Comparison of ENCODE assay signal across 2 cellular contexts in the genomic region with DNA sequence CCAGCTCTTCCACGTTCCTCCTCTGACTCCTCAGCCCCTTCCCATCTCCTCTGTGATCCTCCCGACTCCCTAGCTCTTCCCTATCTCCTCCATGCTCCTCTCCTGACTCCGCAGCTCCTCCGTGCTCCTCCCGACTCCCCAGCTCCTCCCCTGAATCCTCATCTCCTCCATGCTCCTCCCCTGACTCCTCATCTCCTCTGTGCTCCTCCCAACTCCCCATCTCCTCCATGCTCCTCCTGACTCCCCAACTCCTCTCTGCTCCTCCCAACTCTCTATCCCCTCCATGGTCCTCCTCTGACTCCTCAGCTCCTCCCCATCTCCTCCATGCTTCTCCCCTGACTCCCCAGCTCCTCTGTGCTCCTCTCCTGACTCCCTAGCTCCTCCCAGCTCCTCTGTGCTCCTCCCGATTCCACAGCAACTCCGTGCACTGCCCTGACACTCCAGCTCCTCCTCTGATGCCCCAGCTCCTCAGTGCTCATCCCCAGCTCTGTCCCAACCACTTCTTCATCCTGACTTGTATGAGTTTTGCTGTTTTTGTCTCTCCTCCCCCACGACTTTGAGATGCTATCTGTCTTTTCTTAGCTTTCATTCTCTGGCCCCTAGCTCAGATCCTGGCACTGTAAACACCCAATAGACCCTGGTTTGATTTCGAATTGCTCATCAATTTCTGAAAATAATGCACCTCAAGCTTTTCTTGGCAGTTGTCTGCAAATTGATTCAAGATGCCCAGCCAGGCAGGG.
TF ChIP-seq lines count a peak whose summit lies in the region.

No MANE protein-coding gene starts in this region.

TF ChIP-seq in HEK293, 187 proteins besides CTCF, POLR2A, EP300 and RAD21 (continues in another document):
- TF ChIP-seq ZNF394 (tag by site-specific recombination; IDR thresholded peaks at IDR 0.05; ENCODE audit: borderline replicate concordance) (peak; percentile 50; the same call in 1 of the 2 replicates), OVOL3 (tag by site-specific recombination; IDR thresholded peaks at IDR 0.05) (no peak), ZBTB8A (tag by site-specific recombination; IDR thresholded peaks at IDR 0.05) (no peak), ZNF112 (tag by site-specific recombination; IDR thresholded peaks at IDR 0.05) (no peak), ZNF266 (tag by site-specific recombination; IDR thresholded peaks at IDR 0.05; ENCODE audit: low read depth) (no peak), ZNF701 (tag by site-specific recombination; IDR thresholded peaks at IDR 0.05) (no peak), SP3 (tag by site-specific recombination; IDR thresholded peaks at IDR 0.05) (no peak), ZSCAN23 (tag by site-specific recombination; IDR thresholded peaks at IDR 0.05) (no peak), GLI4 (tag by site-specific recombination; IDR thresholded peaks at IDR 0.05) (no peak), MYNN (tag by site-specific recombination; IDR thresholded peaks at IDR 0.05; ENCODE audit: borderline replicate concordance) (0 out of 2 replicates have a peak, but pooled peaks have one; percentile 24), ZNF133 (tag by site-specific recombination; IDR thresholded peaks at IDR 0.05) (no peak), ZSCAN30 (tag by site-specific recombination; IDR thresholded peaks at IDR 0.05) (no peak), PRDM1 (tag by site-specific recombination; IDR thresholded peaks at IDR 0.05) (no peak), ZNF121 (tag by site-specific recombination; IDR thresholded peaks at IDR 0.05) (no peak), ZBTB7A (tag by site-specific recombination; IDR thresholded peaks at IDR 0.05; ENCODE audit: low read depth) (no peak)
- TF ChIP-seq, protein P1, sequence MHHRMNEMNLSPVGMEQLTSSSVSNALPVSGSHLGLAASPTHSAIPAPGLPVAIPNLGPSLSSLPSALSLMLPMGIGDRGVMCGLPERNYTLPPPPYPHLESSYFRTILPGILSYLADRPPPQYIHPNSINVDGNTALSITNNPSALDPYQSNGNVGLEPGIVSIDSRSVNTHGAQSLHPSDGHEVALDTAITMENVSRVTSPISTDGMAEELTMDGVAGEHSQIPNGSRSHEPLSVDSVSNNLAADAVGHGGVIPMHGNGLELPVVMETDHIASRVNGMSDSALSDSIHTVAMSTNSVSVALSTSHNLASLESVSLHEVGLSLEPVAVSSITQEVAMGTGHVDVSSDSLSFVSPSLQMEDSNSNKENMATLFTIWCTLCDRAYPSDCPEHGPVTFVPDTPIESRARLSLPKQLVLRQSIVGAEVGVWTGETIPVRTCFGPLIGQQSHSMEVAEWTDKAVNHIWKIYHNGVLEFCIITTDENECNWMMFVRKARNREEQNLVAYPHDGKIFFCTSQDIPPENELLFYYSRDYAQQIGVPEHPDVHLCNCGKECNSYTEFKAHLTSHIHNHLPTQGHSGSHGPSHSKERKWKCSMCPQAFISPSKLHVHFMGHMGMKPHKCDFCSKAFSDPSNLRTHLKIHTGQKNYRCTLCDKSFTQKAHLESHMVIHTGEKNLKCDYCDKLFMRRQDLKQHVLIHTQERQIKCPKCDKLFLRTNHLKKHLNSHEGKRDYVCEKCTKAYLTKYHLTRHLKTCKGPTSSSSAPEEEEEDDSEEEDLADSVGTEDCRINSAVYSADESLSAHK (tag by site-specific recombination; IDR thresholded peaks at IDR 0.05), result no peak
- TF ChIP-seq, protein P2, sequence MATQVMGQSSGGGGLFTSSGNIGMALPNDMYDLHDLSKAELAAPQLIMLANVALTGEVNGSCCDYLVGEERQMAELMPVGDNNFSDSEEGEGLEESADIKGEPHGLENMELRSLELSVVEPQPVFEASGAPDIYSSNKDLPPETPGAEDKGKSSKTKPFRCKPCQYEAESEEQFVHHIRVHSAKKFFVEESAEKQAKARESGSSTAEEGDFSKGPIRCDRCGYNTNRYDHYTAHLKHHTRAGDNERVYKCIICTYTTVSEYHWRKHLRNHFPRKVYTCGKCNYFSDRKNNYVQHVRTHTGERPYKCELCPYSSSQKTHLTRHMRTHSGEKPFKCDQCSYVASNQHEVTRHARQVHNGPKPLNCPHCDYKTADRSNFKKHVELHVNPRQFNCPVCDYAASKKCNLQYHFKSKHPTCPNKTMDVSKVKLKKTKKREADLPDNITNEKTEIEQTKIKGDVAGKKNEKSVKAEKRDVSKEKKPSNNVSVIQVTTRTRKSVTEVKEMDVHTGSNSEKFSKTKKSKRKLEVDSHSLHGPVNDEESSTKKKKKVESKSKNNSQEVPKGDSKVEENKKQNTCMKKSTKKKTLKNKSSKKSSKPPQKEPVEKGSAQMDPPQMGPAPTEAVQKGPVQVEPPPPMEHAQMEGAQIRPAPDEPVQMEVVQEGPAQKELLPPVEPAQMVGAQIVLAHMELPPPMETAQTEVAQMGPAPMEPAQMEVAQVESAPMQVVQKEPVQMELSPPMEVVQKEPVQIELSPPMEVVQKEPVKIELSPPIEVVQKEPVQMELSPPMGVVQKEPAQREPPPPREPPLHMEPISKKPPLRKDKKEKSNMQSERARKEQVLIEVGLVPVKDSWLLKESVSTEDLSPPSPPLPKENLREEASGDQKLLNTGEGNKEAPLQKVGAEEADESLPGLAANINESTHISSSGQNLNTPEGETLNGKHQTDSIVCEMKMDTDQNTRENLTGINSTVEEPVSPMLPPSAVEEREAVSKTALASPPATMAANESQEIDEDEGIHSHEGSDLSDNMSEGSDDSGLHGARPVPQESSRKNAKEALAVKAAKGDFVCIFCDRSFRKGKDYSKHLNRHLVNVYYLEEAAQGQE (tag by site-specific recombination; IDR thresholded peaks at IDR 0.05), result no peak
- TF ChIP-seq, protein P3, sequence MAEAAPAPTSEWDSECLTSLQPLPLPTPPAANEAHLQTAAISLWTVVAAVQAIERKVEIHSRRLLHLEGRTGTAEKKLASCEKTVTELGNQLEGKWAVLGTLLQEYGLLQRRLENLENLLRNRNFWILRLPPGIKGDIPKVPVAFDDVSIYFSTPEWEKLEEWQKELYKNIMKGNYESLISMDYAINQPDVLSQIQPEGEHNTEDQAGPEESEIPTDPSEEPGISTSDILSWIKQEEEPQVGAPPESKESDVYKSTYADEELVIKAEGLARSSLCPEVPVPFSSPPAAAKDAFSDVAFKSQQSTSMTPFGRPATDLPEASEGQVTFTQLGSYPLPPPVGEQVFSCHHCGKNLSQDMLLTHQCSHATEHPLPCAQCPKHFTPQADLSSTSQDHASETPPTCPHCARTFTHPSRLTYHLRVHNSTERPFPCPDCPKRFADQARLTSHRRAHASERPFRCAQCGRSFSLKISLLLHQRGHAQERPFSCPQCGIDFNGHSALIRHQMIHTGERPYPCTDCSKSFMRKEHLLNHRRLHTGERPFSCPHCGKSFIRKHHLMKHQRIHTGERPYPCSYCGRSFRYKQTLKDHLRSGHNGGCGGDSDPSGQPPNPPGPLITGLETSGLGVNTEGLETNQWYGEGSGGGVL (tag by site-specific recombination; IDR thresholded peaks at IDR 0.05), result 0 out of 2 replicates have a peak, but pooled peaks have one; percentile 33
- TF ChIP-seq, protein P4, sequence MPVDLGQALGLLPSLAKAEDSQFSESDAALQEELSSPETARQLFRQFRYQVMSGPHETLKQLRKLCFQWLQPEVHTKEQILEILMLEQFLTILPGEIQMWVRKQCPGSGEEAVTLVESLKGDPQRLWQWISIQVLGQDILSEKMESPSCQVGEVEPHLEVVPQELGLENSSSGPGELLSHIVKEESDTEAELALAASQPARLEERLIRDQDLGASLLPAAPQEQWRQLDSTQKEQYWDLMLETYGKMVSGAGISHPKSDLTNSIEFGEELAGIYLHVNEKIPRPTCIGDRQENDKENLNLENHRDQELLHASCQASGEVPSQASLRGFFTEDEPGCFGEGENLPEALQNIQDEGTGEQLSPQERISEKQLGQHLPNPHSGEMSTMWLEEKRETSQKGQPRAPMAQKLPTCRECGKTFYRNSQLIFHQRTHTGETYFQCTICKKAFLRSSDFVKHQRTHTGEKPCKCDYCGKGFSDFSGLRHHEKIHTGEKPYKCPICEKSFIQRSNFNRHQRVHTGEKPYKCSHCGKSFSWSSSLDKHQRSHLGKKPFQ (tag by site-specific recombination; IDR thresholded peaks at IDR 0.05), result no peak

TF ChIP-seq in GM12878, 131 proteins besides CTCF, POLR2A, EP300 and RAD21:
- TF ChIP-seq BMI1 (IDR thresholded peaks at IDR 0.05; ENCODE audit: borderline replicate concordance) (no peak), POLR2AphosphoS5 (IDR thresholded peaks at IDR 0.05; ENCODE audit: low read length) (no peak), NRF1 (conservative IDR thresholded peaks at IDR 0.05; ENCODE audit: low read depth, low read length) (no peak), NFXL1 (IDR thresholded peaks at IDR 0.05; ENCODE audit: borderline replicate concordance) (0 out of 2 replicates have a peak, but pooled peaks have one; percentile 71)
- TF ChIP-seq, protein P5, sequence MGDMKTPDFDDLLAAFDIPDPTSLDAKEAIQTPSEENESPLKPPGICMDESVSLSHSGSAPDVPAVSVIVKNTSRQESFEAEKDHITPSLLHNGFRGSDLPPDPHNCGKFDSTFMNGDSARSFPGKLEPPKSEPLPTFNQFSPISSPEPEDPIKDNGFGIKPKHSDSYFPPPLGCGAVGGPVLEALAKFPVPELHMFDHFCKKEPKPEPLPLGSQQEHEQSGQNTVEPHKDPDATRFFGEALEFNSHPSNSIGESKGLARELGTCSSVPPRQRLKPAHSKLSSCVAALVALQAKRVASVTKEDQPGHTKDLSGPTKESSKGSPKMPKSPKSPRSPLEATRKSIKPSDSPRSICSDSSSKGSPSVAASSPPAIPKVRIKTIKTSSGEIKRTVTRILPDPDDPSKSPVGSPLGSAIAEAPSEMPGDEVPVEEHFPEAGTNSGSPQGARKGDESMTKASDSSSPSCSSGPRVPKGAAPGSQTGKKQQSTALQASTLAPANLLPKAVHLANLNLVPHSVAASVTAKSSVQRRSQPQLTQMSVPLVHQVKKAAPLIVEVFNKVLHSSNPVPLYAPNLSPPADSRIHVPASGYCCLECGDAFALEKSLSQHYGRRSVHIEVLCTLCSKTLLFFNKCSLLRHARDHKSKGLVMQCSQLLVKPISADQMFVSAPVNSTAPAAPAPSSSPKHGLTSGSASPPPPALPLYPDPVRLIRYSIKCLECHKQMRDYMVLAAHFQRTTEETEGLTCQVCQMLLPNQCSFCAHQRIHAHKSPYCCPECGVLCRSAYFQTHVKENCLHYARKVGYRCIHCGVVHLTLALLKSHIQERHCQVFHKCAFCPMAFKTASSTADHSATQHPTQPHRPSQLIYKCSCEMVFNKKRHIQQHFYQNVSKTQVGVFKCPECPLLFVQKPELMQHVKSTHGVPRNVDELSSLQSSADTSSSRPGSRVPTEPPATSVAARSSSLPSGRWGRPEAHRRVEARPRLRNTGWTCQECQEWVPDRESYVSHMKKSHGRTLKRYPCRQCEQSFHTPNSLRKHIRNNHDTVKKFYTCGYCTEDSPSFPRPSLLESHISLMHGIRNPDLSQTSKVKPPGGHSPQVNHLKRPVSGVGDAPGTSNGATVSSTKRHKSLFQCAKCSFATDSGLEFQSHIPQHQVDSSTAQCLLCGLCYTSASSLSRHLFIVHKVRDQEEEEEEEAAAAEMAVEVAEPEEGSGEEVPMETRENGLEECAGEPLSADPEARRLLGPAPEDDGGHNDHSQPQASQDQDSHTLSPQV (IDR thresholded peaks at IDR 0.05), result no peak
